ENCODE assay signal across 1 cellular context in genomic region chr18:61756244-61756643, GRCh38.
TF ChIP-seq lines count a peak whose summit lies in the region.

No MANE protein-coding gene starts in this region.

TF ChIP-seq in IMR-90, 13 proteins besides CTCF, POLR2A, EP300 and RAD21 (continued from another document):
- TF ChIP-seq CHD1 (IDR thresholded peaks at IDR 0.05; ENCODE audit: low read depth, low read length): no peak
